ENCODE assay signal across 10 cellular contexts in genomic region chrX:136778914-136779313, GRCh38. TPM values are rescaled to one million over a fixed set of nuclear protein-coding genes. Genes with fewer than 3 reads are reported as not detected.
A peak's percentile ranks its signal among the peaks of the same experiment; 100 is the strongest.
DNase-seq lines count a peak whose midpoint lies in the region; ATAC-seq, FAIRE-seq and TF ChIP-seq lines count a peak whose summit lies in the region.
"Had no signal": no experiment of that assay in that cellular context is flagged by ENCODE, and none has a peak within 500 bp of the region (broad histone marks: within the 10 kb centered on the region; RNA-seq: fewer than 3 reads in every experiment).

No MANE protein-coding gene starts in this region.

- CTCF ChIA-PET in CD8-positive, alpha-beta T cell (lab: Charles Lee) = interaction anchor here (0.6 kb wide), 1 partner anchor 804 kb away, joined by 3 read pairs; no protein-coding TSS in a partner anchor

- POLR2A ChIA-PET in CD8-positive, alpha-beta T cell (lab: Charles Lee) = interaction anchor here (1.3 to 4.6 kb wide), 2 partner anchors 11 to 101 kb away, joined by 6 to 27 read pairs; partner anchors contain the start of gene RBMX

- H3K4me3 Mint-ChIP-seq in CD8-positive, alpha-beta T cell = peak overlapping the region; percentile 93
- H3K4me3 Mint-ChIP-seq in activated T-helper 2 cell treated with anti-CD3 and anti-CD28 coated beads, Interferon-gamma antibody, Interleukin-2, Interleukin-4, amounts not matched to agents 10 μg/mL and 5 μg/mL and 100 μg/mL, durations not matched to agents 14 hours and 24 hours and 36 hours (ENCODE audit: low read depth) = peak overlapping the region; percentile 90

- ATAC-seq in CD8-positive, alpha-beta T cell = peak; percentile 15
- ATAC-seq in HG02759 (IDR thresholded peaks at IDR 0.05; ENCODE audit: unreplicated experiment) (peak; percentile 20), sciatic nerve (peak; percentile 57)
- ATAC-seq: SK-N-SH treated with all-trans-retinoic acid at 6 μM for 48 hours had no signal

- peak overlapping the region; percentile 96 for H3K27ac Mint-ChIP-seq in CD8-positive, alpha-beta T cell
- H3K27ac Mint-ChIP-seq in activated T-helper 2 cell treated with anti-CD3 and anti-CD28 coated beads, Interferon-gamma antibody, Interleukin-2, Interleukin-4, amounts not matched to agents 10 μg/mL and 5 μg/mL and 100 μg/mL, durations not matched to agents 14 hours and 24 hours and 36 hours = peak overlapping the region; percentile 97

- H3K4me3 ChIP-seq in CD8-positive, alpha-beta T cell (ENCODE audit: low read depth, low read length) = no peak overlapping the region

- peaks cover 71% of the 10 kb centered on the region for H3K4me1 Mint-ChIP-seq in CD8-positive, alpha-beta T cell (ENCODE audit: low read depth)
- peaks cover 61% of the 10 kb centered on the region for H3K4me1 Mint-ChIP-seq in activated T-helper 2 cell treated with anti-CD3 and anti-CD28 coated beads, Interferon-gamma antibody, Interleukin-2, Interleukin-4, amounts not matched to agents 10 μg/mL and 5 μg/mL and 100 μg/mL, durations not matched to agents 14 hours and 24 hours and 36 hours (ENCODE audit: low read depth)

- H3K27me3 ChIP-seq in CD8-positive, alpha-beta T cell (ENCODE audit: insufficient read depth, low read length) = no peaks in the 10 kb centered on the region

- H3K9me3 ChIP-seq in CD8-positive, alpha-beta T cell (ENCODE audit: low read length) = no peaks in the 10 kb centered on the region

- intact Hi-C loops in CD8-positive, alpha-beta T cell (cut with DNase I, micrococcal nuclease) = loop anchor here in 1 of 2 experiments (1.0 to 5.0 kb wide), 3 partner anchors 11 to 202 kb away; no protein-coding TSS in a partner anchor
- intact Hi-C loops in activated T-helper 2 cell treated with anti-CD3 and anti-CD28 coated beads, Interferon-gamma antibody, Interleukin-2, Interleukin-4, amounts not matched to agents 10 μg/mL and 5 μg/mL and 100 μg/mL, durations not matched to agents 14 hours and 24 hours and 36 hours (cut with micrococcal nuclease) = loop anchor here (2.0 to 5.0 kb wide), 4 partner anchors 14 to 158 kb away; no protein-coding TSS in a partner anchor
- intact Hi-C loops in sciatic nerve (cut with DNase I) = no loop called here

- H3K36me3 Mint-ChIP-seq in CD8-positive, alpha-beta T cell = peaks cover 26% of the 10 kb centered on the region
- peaks cover 44% of the 10 kb centered on the region for H3K36me3 Mint-ChIP-seq in activated T-helper 2 cell treated with anti-CD3 and anti-CD28 coated beads, Interferon-gamma antibody, Interleukin-2, Interleukin-4, amounts not matched to agents 10 μg/mL and 5 μg/mL and 100 μg/mL, durations not matched to agents 14 hours and 24 hours and 36 hours (ENCODE audit: low read depth)

- H3K9me3 Mint-ChIP-seq in CD8-positive, alpha-beta T cell = no peaks in the 10 kb centered on the region
- H3K9me3 Mint-ChIP-seq in activated T-helper 2 cell treated with anti-CD3 and anti-CD28 coated beads, Interferon-gamma antibody, Interleukin-2, Interleukin-4, amounts not matched to agents 10 μg/mL and 5 μg/mL and 100 μg/mL, durations not matched to agents 14 hours and 24 hours and 36 hours = no peaks in the 10 kb centered on the region

- no peak for DNase-seq in CD8-positive, alpha-beta T cell
- DNase-seq in activated T-helper 2 cell treated with anti-CD3 and anti-CD28 coated beads, Interferon-gamma antibody, Interleukin-2, Interleukin-4, amounts not matched to agents 10 μg/mL and 5 μg/mL and 100 μg/mL, durations not matched to agents 14 hours and 24 hours and 36 hours (ENCODE audit: low spot score) = no peak
- no peak for DNase-seq in sciatic nerve (ENCODE audit: low spot score)
- DNase-seq in H54 (ENCODE audit: insufficient read length, low spot score) = no peak
- DNase-seq in NCI-H2029 (lab: John Stamatoyannopoulos, UW) = no peak
- no peak for DNase-seq in NCI-H345 (lab: John Stamatoyannopoulos, UW)
- DNase-seq: dermis blood vessel endothelial cell; stimulated activated CD4-positive, alpha-beta T cell treated with anti-CD3 and anti-CD28 coated beads, Interleukin-2, amount 100 ng/mL, for 48 hours had no signal

- TF ChIP-seq POLR2A in H54 (IDR thresholded peaks at IDR 0.05; ENCODE audit: low read depth, low read length) = no peak

- no peaks in the 10 kb centered on the region for H3K36me3 ChIP-seq in CD8-positive, alpha-beta T cell (ENCODE audit: insufficient read depth, low read length)

- H3K27ac ChIP-seq in CD8-positive, alpha-beta T cell (ENCODE audit: low read depth, low read length) = peak overlapping the region; percentile 60

- FAIRE-seq in H54 (lab: Jason Lieb, UNC) = no peak

- no peak for TF ChIP-seq CTCF in CD8-positive, alpha-beta T cell (IDR thresholded peaks at IDR 0.05)

- no peaks in the 10 kb centered on the region for H3K27me3 Mint-ChIP-seq in CD8-positive, alpha-beta T cell (ENCODE audit: low read depth)
- H3K27me3 Mint-ChIP-seq in activated T-helper 2 cell treated with anti-CD3 and anti-CD28 coated beads, Interferon-gamma antibody, Interleukin-2, Interleukin-4, amounts not matched to agents 10 μg/mL and 5 μg/mL and 100 μg/mL, durations not matched to agents 14 hours and 24 hours and 36 hours (ENCODE audit: low read depth) = no peaks in the 10 kb centered on the region

- peaks cover 37% of the 10 kb centered on the region for H3K4me1 ChIP-seq in CD8-positive, alpha-beta T cell (ENCODE audit: insufficient read depth, low read length)

RNA-seq across cellular contexts. Expression of gene ARHGEF6, which starts 1.8 kb away (rescaled TPM):
- total RNA-seq in CD8-positive, alpha-beta T cell = 10 to 100 TPM; 32.2 to 33.2 TPM
- total RNA-seq in activated T-helper 2 cell treated with anti-CD3 and anti-CD28 coated beads, Interferon-gamma antibody, Interleukin-2, Interleukin-4, amounts not matched to agents 10 μg/mL and 5 μg/mL and 100 μg/mL, durations not matched to agents 14 hours and 24 hours and 36 hours = 77.2 and 77.9 TPM in 2 replicates
- total RNA-seq in sciatic nerve = 30.4 TPM
